In the genomic region with DNA sequence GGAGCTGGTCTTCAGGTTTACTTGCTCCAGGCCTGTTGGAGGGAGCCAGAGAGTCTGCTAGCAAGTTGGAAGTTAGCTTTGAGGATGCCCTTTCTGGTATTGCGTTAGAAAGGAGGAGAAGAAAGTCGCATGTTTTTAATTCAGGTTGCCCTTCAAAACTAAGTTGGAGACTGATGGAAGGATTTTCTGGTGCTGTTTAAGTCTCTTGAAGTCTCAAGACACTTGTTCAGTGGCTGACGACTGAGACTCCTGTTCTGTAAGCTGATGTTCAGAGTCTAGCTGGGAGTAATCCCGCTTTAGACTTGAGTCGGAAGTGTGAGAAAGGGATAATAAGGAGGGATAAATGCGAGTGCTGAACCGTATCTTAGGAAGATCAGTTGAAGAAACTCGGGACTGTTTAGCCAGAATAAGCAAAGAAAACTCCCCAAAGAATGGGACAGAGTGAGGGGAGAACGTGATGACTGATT, we compare ENCODE assay signal across 8 cellular contexts. TPM values are rescaled to one million over a fixed set of nuclear protein-coding genes. Genes with fewer than 3 reads are reported as not detected.
DNase-seq lines count a peak whose midpoint lies in the region; ATAC-seq and TF ChIP-seq lines count a peak whose summit lies in the region.

No MANE protein-coding gene starts in this region.

- no peak for TF ChIP-seq CTCF in WI38 (IDR thresholded peaks at IDR 0.05; ENCODE audit: low read depth, low read length)
- no peak for TF ChIP-seq CTCF in heart left ventricle (IDR thresholded peaks at IDR 0.05)

- peak overlapping the region; percentile 33 to 95 (median 84) for H3K27ac ChIP-seq in heart left ventricle

- H3K4me1 ChIP-seq in heart left ventricle, result peaks cover 0 to 28% (median 18%) of the 10 kb centered on the region in 12 donors

- intact Hi-C loops in Right ventricle myocardium inferior (cut with DNase I) (loop anchor here (5.0 kb wide), 1 partner anchor 408 kb away; no protein-coding TSS in a partner anchor), cardiac septum (cut with DNase I) (loop anchor here (5.0 kb wide), 1 partner anchor 347 kb away; the partner anchor contains the start of gene MRM1), heart left ventricle (cut with DNase I) (loop anchor here in 1 of 10 donors (10.0 kb wide), 1 partner anchor 355 kb away; the partner anchor contains the start of gene DHRS11)

- H3K9me3 ChIP-seq in heart left ventricle, result no peaks in the 10 kb centered on the region

- no peak for DNase-seq in Right ventricle myocardium inferior (ENCODE audit: missing footprints)
- no peak for DNase-seq in cardiac septum (ENCODE audit: low spot score)
- DNase-seq in heart left ventricle, result no peak
- peak; percentile 40 for DNase-seq in renal cortical epithelial cell (ENCODE audit: low read depth)

- ATAC-seq in Right ventricle myocardium inferior, result peak; percentile 39
- peak in 3 of 4 donors; percentile 6 to 49 (median 49) for ATAC-seq in heart left ventricle
- no peak for ATAC-seq in GM18498 (IDR thresholded peaks at IDR 0.05; ENCODE audit: unreplicated experiment)
- ATAC-seq in HG02678 (IDR thresholded peaks at IDR 0.05; ENCODE audit: unreplicated experiment), result no peak
- ATAC-seq in HG03280 (IDR thresholded peaks at IDR 0.05; ENCODE audit: unreplicated experiment), result no peak

- WGBS in heart left ventricle, 4 donors, result 14 to 21% (median 18%) methylated on average over 9 of the region's 9 CpGs

- H3K27me3 ChIP-seq in heart left ventricle, result peaks cover 18 to 35% (median 31%) of the 10 kb centered on the region in 9 donors

- peaks cover 0 to 41% (median 36%) of the 10 kb centered on the region in 9 donors for H3K36me3 ChIP-seq in heart left ventricle

- no peak for TF ChIP-seq POLR2A in heart left ventricle (IDR thresholded peaks at IDR 0.05)

- H3K4me3 ChIP-seq in WI38 (ENCODE audit: low read depth, low read length) (peak overlapping the region; percentile 88), heart left ventricle (peak overlapping the region; percentile 63 to 99 (median 86))

RNA-seq across cellular contexts. Expression of gene AATF, which starts 0.7 kb away (rescaled TPM):
- total RNA-seq in Right ventricle myocardium inferior, result 23.9 TPM
- 32.7 TPM for total RNA-seq in cardiac septum
- total RNA-seq in heart left ventricle, result 10 to 100 TPM; 15.2 to 34.8 (median 28.9) TPM
- 10 to 100 TPM; 15.8 to 51.6 TPM for polyA plus RNA-seq in heart left ventricle
- total RNA-seq in renal cortical epithelial cell, result 36.6 and 43.8 TPM in 2 replicates

RNA-seq across cellular contexts. Expression of gene LHX1, which starts 12.2 kb away (rescaled TPM):
- total RNA-seq in Right ventricle myocardium inferior, result not detected
- not detected for total RNA-seq in cardiac septum
- total RNA-seq in heart left ventricle, result not detected
- polyA plus RNA-seq in heart left ventricle, result not detected
- total RNA-seq in renal cortical epithelial cell, result 1.7 and 14.5 TPM in 2 replicates

Comparison
In these comparisons a context has a peak if more than half of its experiments do, and no peak if none do; other contexts are left out.
1. ATAC-seq: peak in Right ventricle myocardium inferior (single experiment) and heart left ventricle (3 of 4); none in GM18498 (single experiment), HG02678 (single experiment) and HG03280 (single experiment).